Comparison of ENCODE assay signal across 8 cellular contexts in genomic region chr5:140549237-140550144, GRCh38. TPM values are rescaled to one million over a fixed set of nuclear protein-coding genes. Genes with fewer than 3 reads are reported as not detected.
DNase-seq lines count a peak whose midpoint lies in the region; ATAC-seq and TF ChIP-seq lines count a peak whose summit lies in the region.

No MANE protein-coding gene starts in this region.

- H3K9ac ChIP-seq in BLaER1: 0 out of 2 replicates have a peak overlapping the region, but pooled peaks have one; percentile 5

- whole genome bisulfite sequencing in testis, 2 donors: 57 to 66% methylated on average over 3 of the region's 3 CpGs

- H3K9me3 ChIP-seq in BLaER1 (no peaks in the 10 kb centered on the region), testis (no peaks in the 10 kb centered on the region)

- H3K27me3 ChIP-seq in BLaER1 (no peaks in the 10 kb centered on the region), testis (no peaks in the 10 kb centered on the region)

- no peak for TF ChIP-seq POLR2A in testis (IDR thresholded peaks at IDR 0.05)

- H3K4me3 ChIP-seq in BLaER1 (no peak overlapping the region), testis (no peak overlapping the region)

- peak overlapping the region; percentile 83 for H3K4me2 ChIP-seq in BLaER1

- DNase-seq in LHCN-M2 (ENCODE audit: low read depth) (peak; percentile 26), left colon (peak; percentile 69 to 85), testis (peak; percentile 67)

- no peak for TF ChIP-seq CTCF in testis (IDR thresholded peaks at IDR 0.05)

- H3K4me1 ChIP-seq in BLaER1 (peaks cover 44% of the 10 kb centered on the region), testis (peaks cover 34% of the 10 kb centered on the region)

- no peaks in the 10 kb centered on the region; the same call in 1 of the 2 replicates for H4K20me1 ChIP-seq in BLaER1

- H3K27ac ChIP-seq in BLaER1 (peak overlapping the region; percentile 91), angular gyrus (ENCODE audit: low read depth, low read length) (peak overlapping the region; percentile 16), testis (peak overlapping the region in 1 of 2 donors; percentile 99)

- intact Hi-C loops in left colon (cut with DNase I, micrococcal nuclease) (loop anchor here in 1 of 2 donors (5.0 kb wide), 1 partner anchor 93 kb away; no protein-coding TSS in a partner anchor), testis (cut with DNase I; ENCODE audit: low total_unique reads) (loop anchor here (10.0 kb wide), 1 partner anchor 85 kb away; the partner anchor contains the start of genes CD14 and TMCO6)

- peak; percentile 14 for ATAC-seq in left colon
- ATAC-seq in GM18858 (IDR thresholded peaks at IDR 0.05; ENCODE audit: unreplicated experiment): no peak
- ATAC-seq in HG03159 (IDR thresholded peaks at IDR 0.05; ENCODE audit: unreplicated experiment): no peak
- no peak for ATAC-seq in HG03025 (IDR thresholded peaks at IDR 0.05; ENCODE audit: low FRiP score, unreplicated experiment)

- H3K36me3 ChIP-seq in BLaER1: peaks cover 51% of the 10 kb centered on the region
- H3K36me3 ChIP-seq in testis (ENCODE audit: low read depth, missing control alignments): no peaks in the 10 kb centered on the region

RNA-seq across cellular contexts. Expression of gene EIF4EBP3, which starts 2.0 kb away (rescaled TPM):
- total RNA-seq in LHCN-M2 (2014; rRNA removed) (1.6 TPM in 1 of 2 replicates, not detected in the other), left colon (10 to 100 TPM; 27.2 to 32.9 TPM), testis (10 to 100 TPM; 11.7 to 14.0 TPM)
- polyA plus RNA-seq in LHCN-M2 (2012): 4.0 TPM
- 47.3 TPM for polyA plus RNA-seq in testis (ENCODE audit: insufficient read depth, low read depth, low replicate concordance)

RNA-seq across cellular contexts. Expression of gene SRA1, which starts 7.8 kb away (rescaled TPM):
- 44.2 and 47.4 TPM in 2 replicates for total RNA-seq in LHCN-M2 (2014; rRNA removed)
- polyA plus RNA-seq in LHCN-M2 (2012): 75.1 TPM
- 10 to 100 TPM; 25.1 to 39.0 TPM for total RNA-seq in left colon
- 10 to 100 TPM; 43.1 to 51.3 TPM for total RNA-seq in testis
- polyA plus RNA-seq in testis (ENCODE audit: insufficient read depth, low read depth, low replicate concordance): 49.0 TPM

RNA-seq across cellular contexts. Expression of gene APBB3, which starts 14.9 kb away (rescaled TPM):
- total RNA-seq in LHCN-M2 (2014; rRNA removed) (17.2 and 19.4 TPM in 2 replicates), left colon (10 to 100 TPM; 19.6 to 26.5 TPM), testis (100 to 1,000 TPM; 122 to 129 TPM)
- polyA plus RNA-seq in LHCN-M2 (2012): 11.6 TPM
- 73.1 TPM for polyA plus RNA-seq in testis (ENCODE audit: insufficient read depth, low read depth, low replicate concordance)

RNA-seq across cellular contexts. Expression of gene SLC35A4, which starts 15.1 kb away (rescaled TPM):
- total RNA-seq in LHCN-M2 (2014; rRNA removed) (51.0 and 56.2 TPM in 2 replicates), left colon (100 to 1,000 TPM in 1 of 2 donors, 10 to 100 TPM in 1; 89.7 to 121 TPM), testis (100 to 1,000 TPM in 1 of 2 donors, 10 to 100 TPM in 1; 84.3 to 105 TPM)
- 128 TPM for polyA plus RNA-seq in LHCN-M2 (2012)
- polyA plus RNA-seq in testis (ENCODE audit: insufficient read depth, low read depth, low replicate concordance): 97.0 TPM

Comparison
In these comparisons a context has a peak if more than half of its experiments do, and no peak if none do; other contexts are left out.
1. DNase-seq: peak in every context shown above with its lines; median percentile 77 in left colon; 67 in testis; 26 in LHCN-M2.